ENCODE assay signal across 11 cellular contexts in the genomic region with DNA sequence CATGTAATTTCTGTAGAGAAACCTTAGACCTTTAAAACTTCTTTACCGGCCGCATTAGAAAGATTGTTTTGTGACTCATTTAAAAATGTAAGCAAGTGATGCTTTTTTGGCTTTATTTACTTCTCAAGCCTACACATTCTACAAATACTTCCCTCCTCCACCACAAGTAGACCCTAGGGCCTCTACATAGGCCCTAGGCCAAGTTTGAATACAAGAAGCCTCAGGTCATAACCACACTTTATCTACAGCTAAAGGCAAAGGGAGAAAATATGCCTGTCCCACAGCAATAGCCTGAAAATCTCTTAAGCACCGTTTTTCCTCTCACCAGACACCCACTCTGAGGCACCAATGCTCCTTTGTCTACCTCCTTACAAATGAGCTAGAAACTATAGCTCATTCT. TPM values are rescaled to one million over a fixed set of nuclear protein-coding genes. Genes with fewer than 3 reads are reported as not detected.
DNase-seq lines count a peak whose midpoint lies in the region; ATAC-seq and TF ChIP-seq lines count a peak whose summit lies in the region.
"Had no signal": no experiment of that assay in that cellular context is flagged by ENCODE, and none has a peak within 500 bp of the region (broad histone marks: within the 10 kb centered on the region; RNA-seq: fewer than 3 reads in every experiment).

No MANE protein-coding gene starts in this region.

- H3K27ac Mint-ChIP-seq in activated CD8-positive, alpha-beta T cell treated with anti-CD3 and anti-CD28 coated beads for 36 hours: peak overlapping the region; percentile 40

- CTCF ChIA-PET in activated CD8-positive, alpha-beta T cell treated with anti-CD3 and anti-CD28 coated beads for 36 hours (lab: Charles Lee): interaction anchor here (0.7 to 1.1 kb wide), 5 partner anchors 17 to 68 kb away, joined by 3 to 4 read pairs (median 3); a partner anchor contains a TSS

- H3K36me3 ChIP-seq in GM23248 (ENCODE audit: low read depth) (peaks cover 74% of the 10 kb centered on the region), right atrium auricular region (peaks cover 69% of the 10 kb centered on the region), smooth muscle cell (ENCODE audit: low read depth) (peaks cover 19% of the 10 kb centered on the region)

- no peaks in the 10 kb centered on the region for H3K9me3 ChIP-seq in GM23248 (ENCODE audit: low read depth)
- no peaks in the 10 kb centered on the region for H3K9me3 ChIP-seq in right atrium auricular region
- H3K9me3 ChIP-seq in smooth muscle cell (replicated peaks; ENCODE audit: low read depth): no peaks in the 10 kb centered on the region
- H3K9me3 ChIP-seq: testis had no signal

- H3K4me1 Mint-ChIP-seq in activated CD8-positive, alpha-beta T cell treated with anti-CD3 and anti-CD28 coated beads for 36 hours (ENCODE audit: low read depth): no peaks in the 10 kb centered on the region

- H4K20me1 ChIP-seq in GM23248 (ENCODE audit: insufficient read depth): no peaks in the 10 kb centered on the region
- H4K20me1 ChIP-seq in smooth muscle cell (ENCODE audit: low read depth): peaks cover 59% of the 10 kb centered on the region

- H3K4me3 Mint-ChIP-seq in activated CD8-positive, alpha-beta T cell treated with anti-CD3 and anti-CD28 coated beads for 36 hours: no peak overlapping the region

- H3K9ac ChIP-seq in GM23248 (peak overlapping the region; percentile 68), smooth muscle cell (ENCODE audit: low read depth) (peak overlapping the region; percentile 25)

- H3K4me1 ChIP-seq in GM23248 (ENCODE audit: insufficient read depth) (peaks cover 81% of the 10 kb centered on the region), right atrium auricular region (peaks cover 0 to 27% of the 10 kb centered on the region in 2 donors), smooth muscle cell (ENCODE audit: low read depth) (peaks cover 12% of the 10 kb centered on the region)

- DNase-seq in GM23248 (peak; percentile 94), right atrium auricular region (ENCODE audit: low spot score) (no peak), smooth muscle cell (lab: John Stamatoyannopoulos, UW; ENCODE audit: unreplicated experiment) (no peak), NCI-H1048 (lab: John Stamatoyannopoulos, UW) (no peak)
- no peak for DNase-seq in activated CD8-positive, alpha-beta T cell treated with anti-CD3 and anti-CD28 coated beads for 36 hours
- no peak for DNase-seq in stimulated activated CD4-positive, alpha-beta T cell treated with anti-CD3 and anti-CD28 coated beads, Interleukin-2, amount 100 ng/mL, for 48 hours
- DNase-seq: amygdala, NCI-H446, testis had no signal

- H3K27me3 ChIP-seq in GM23248 (replicated peaks; ENCODE audit: insufficient read depth): no peaks in the 10 kb centered on the region
- H3K27me3 ChIP-seq in right atrium auricular region: no peaks in the 10 kb centered on the region
- H3K27me3 ChIP-seq in smooth muscle cell (ENCODE audit: low read depth): no peaks in the 10 kb centered on the region
- H3K27me3 ChIP-seq: testis had no signal

- POLR2A ChIA-PET in activated CD8-positive, alpha-beta T cell treated with anti-CD3 and anti-CD28 coated beads for 36 hours (lab: Charles Lee): interaction anchor here (0.7 to 1.4 kb wide), 5 partner anchors 13 to 56 kb away, joined by 3 to 6 read pairs (median 3); no protein-coding TSS in a partner anchor

- 0 to 1% methylated on average over 3 of the region's 3 CpGs for WGBS in GM23248 (ENCODE audit: low coverage in 1 of 2, low lambda C conversion rate in 2 of 2, missing lambda C conversion rate in 2 of 2), 2 experiments
- 7% methylated on average over 3 of the region's 3 CpGs for WGBS in smooth muscle cell (ENCODE audit: low lambda C conversion rate)

- H3K36me3 Mint-ChIP-seq in activated CD8-positive, alpha-beta T cell treated with anti-CD3 and anti-CD28 coated beads for 36 hours (ENCODE audit: low read depth): peaks cover 34% of the 10 kb centered on the region

- no peaks in the 10 kb centered on the region for H3K9me2 ChIP-seq in GM23248 (ENCODE audit: insufficient read depth)

- H3F3A ChIP-seq in GM23248 (ENCODE audit: insufficient read depth): peaks cover 92% of the 10 kb centered on the region
- peaks cover 49% of the 10 kb centered on the region for H3F3A ChIP-seq in smooth muscle cell (ENCODE audit: low read depth)

- H3K4me3 ChIP-seq in GM23248 (peak overlapping the region; percentile 23), right atrium auricular region (no peak overlapping the region), smooth muscle cell (no peak overlapping the region)
- H3K4me3 ChIP-seq: skin epidermis, testis had no signal

- TF ChIP-seq CTCF in activated CD8-positive, alpha-beta T cell treated with anti-CD3 and anti-CD28 coated beads for 36 hours (IDR thresholded peaks at IDR 0.05): no peak
- TF ChIP-seq CTCF in right atrium auricular region (IDR thresholded peaks at IDR 0.05): no peak
- no peak for TF ChIP-seq CTCF in smooth muscle cell (IDR thresholded peaks at IDR 0.05; ENCODE audit: borderline replicate concordance, insufficient read depth, poor library complexity, severe bottlenecking)

- H3K4me2 ChIP-seq in GM23248 (ENCODE audit: unreplicated experiment) (peak overlapping the region; percentile 48), smooth muscle cell (peak overlapping the region; percentile 41)

- H3K9me3 Mint-ChIP-seq in activated CD8-positive, alpha-beta T cell treated with anti-CD3 and anti-CD28 coated beads for 36 hours: no peaks in the 10 kb centered on the region

- H2AFZ ChIP-seq in GM23248 (no peak overlapping the region), smooth muscle cell (ENCODE audit: low read depth) (no peak overlapping the region)

- in situ Hi-C loops in GM23248 (cut with MboI): no loop called here

- intact Hi-C loops in activated CD8-positive, alpha-beta T cell treated with anti-CD3 and anti-CD28 coated beads for 36 hours (cut with micrococcal nuclease): no loop called here

- ATAC-seq in activated CD8-positive, alpha-beta T cell treated with anti-CD3 and anti-CD28 coated beads for 36 hours: no peak
- no peak for ATAC-seq in HG03039 (IDR thresholded peaks at IDR 0.05; ENCODE audit: unreplicated experiment)

- H3K27me3 Mint-ChIP-seq in activated CD8-positive, alpha-beta T cell treated with anti-CD3 and anti-CD28 coated beads for 36 hours: no peaks in the 10 kb centered on the region

- H3K27ac ChIP-seq in GM23248 (peak overlapping the region; percentile 88), right atrium auricular region (peak overlapping the region; percentile 61 to 77), smooth muscle cell (ENCODE audit: low read depth) (peak overlapping the region; percentile 82)

- H3K79me2 ChIP-seq in GM23248 (ENCODE audit: insufficient read depth) (peaks cover 69% of the 10 kb centered on the region), smooth muscle cell (ENCODE audit: low read depth) (peaks cover 18% of the 10 kb centered on the region)

RNA-seq across cellular contexts. Expression of a gene that starts 53.9 kb away (rescaled TPM):
- total RNA-seq in GM23248 (2014; rRNA removed; shearing (Covaris generic)): 415 and 428 TPM in 2 replicates
- polyA plus RNA-seq in GM23248 (2016; fragmentation: Nextera tagmentation; extraction: Ambion mirVana) (225 and 228 TPM in 2 replicates), smooth muscle cell (129 and 151 TPM in 2 replicates)
- 100 to 1,000 TPM; 154 to 168 TPM for total RNA-seq in activated CD8-positive, alpha-beta T cell treated with anti-CD3 and anti-CD28 coated beads for 36 hours
- total RNA-seq in right atrium auricular region (100 to 1,000 TPM; 171 to 192 TPM), smooth muscle cell (294 and 354 TPM in 2 replicates)
